ENCODE assay signal across 11 cellular contexts in genomic region chr11:47550288-47551052, GRCh38. TPM values are rescaled to one million over a fixed set of nuclear protein-coding genes. Genes with fewer than 3 reads are reported as not detected.
A peak's percentile ranks its signal among the peaks of the same experiment; 100 is the strongest.
DNase-seq lines count a peak whose midpoint lies in the region; ATAC-seq and TF ChIP-seq lines count a peak whose summit lies in the region.
"Had no signal": no experiment of that assay in that cellular context is flagged by ENCODE, and none has a peak within 500 bp of the region (broad histone marks: within the 10 kb centered on the region; RNA-seq: fewer than 3 reads in every experiment).

No MANE protein-coding gene starts in this region.

- CTCF ChIA-PET in SK-N-SH (lab: Yijun Ruan, JAX), result no interaction called here

- H3K9ac ChIP-seq in SK-N-SH, result no peak overlapping the region
- H3K9ac ChIP-seq in SK-N-MC (ENCODE audit: insufficient read length), result no peak overlapping the region
- H3K9ac ChIP-seq in skeletal muscle satellite cell (ENCODE audit: low read depth, low read length), result no peak overlapping the region

- POLR2A ChIA-PET in SK-N-SH (lab: Yijun Ruan, JAX), result no interaction called here

- H2AFZ ChIP-seq in SK-N-SH (ENCODE audit: low read depth), result no peak overlapping the region

- no peaks in the 10 kb centered on the region for H3K9me2 ChIP-seq in SK-N-SH

- TF ChIP-seq EP300 in SK-N-SH (IDR thresholded peaks at IDR 0.05; ENCODE audit: borderline replicate concordance in 1 of 2, low read depth in 1 of 2, low read length in 1 of 2), result no peak

- H3K4me2 ChIP-seq in SK-N-SH, result peak overlapping the region; percentile 84; the same call in 1 of the 2 replicates
- H3K4me2 ChIP-seq in skeletal muscle satellite cell (ENCODE audit: low read length), result peak overlapping the region; percentile 92

- no peaks in the 10 kb centered on the region for H3K27me3 ChIP-seq in SK-N-SH (ENCODE audit: insufficient read depth)
- no peaks in the 10 kb centered on the region for H3K27me3 ChIP-seq in skeletal muscle satellite cell (ENCODE audit: control insufficient read depth, insufficient read depth, low read length)
- H3K27me3 ChIP-seq: colonic mucosa had no signal

- H3K79me2 ChIP-seq in SK-N-SH (ENCODE audit: insufficient read depth), result peaks cover 77% of the 10 kb centered on the region

- peaks cover 2 to 32% of the 10 kb centered on the region in 2 experiments for H3K36me3 ChIP-seq in SK-N-SH (replicated peaks in 1 of 2; ENCODE audit: control insufficient read depth in 1 of 2, insufficient read depth in 2 of 2, low read length in 1 of 2)
- peaks cover 39% of the 10 kb centered on the region for H3K36me3 ChIP-seq in SK-N-MC (ENCODE audit: insufficient read depth, low read length)
- H3K36me3 ChIP-seq in skeletal muscle satellite cell (ENCODE audit: insufficient read depth, low read length), result peaks cover 9% of the 10 kb centered on the region
- H3K36me3 ChIP-seq: colonic mucosa had no signal

- H3K27ac ChIP-seq in SK-N-SH (ENCODE audit: low read depth in 2 of 2, low read length in 1 of 2) (no peak overlapping the region; a peak in 1 of 4 replicates), SK-N-MC (no peak overlapping the region)

- ATAC-seq in SK-N-SH treated with all-trans-retinoic acid at 6 μM for 48 hours, result no peak
- no peak for ATAC-seq in HG03175 (IDR thresholded peaks at IDR 0.05; ENCODE audit: unreplicated experiment)

- no peak for TF ChIP-seq RAD21 in SK-N-SH (IDR thresholded peaks at IDR 0.05; ENCODE audit: low read length)

- H3K4me3 ChIP-seq in SK-N-SH (ENCODE audit: low read depth in 2 of 2, low read length in 1 of 2) (no peak overlapping the region; a peak in 1 of 4 replicates), SK-N-MC (peak overlapping the region; percentile 100; the same call in 1 of the 2 replicates), skeletal muscle satellite cell (ENCODE audit: low read length) (no peak overlapping the region)

- H3F3A ChIP-seq in SK-N-SH (replicated peaks; ENCODE audit: insufficient read depth), result peaks cover 25% of the 10 kb centered on the region

- H3K9me3 ChIP-seq in SK-N-SH, result no peaks in the 10 kb centered on the region
- H3K9me3 ChIP-seq in SK-N-MC (ENCODE audit: low read depth, low read length), result no peaks in the 10 kb centered on the region
- H3K9me3 ChIP-seq in skeletal muscle satellite cell (replicated peaks; ENCODE audit: low read length), result no peaks in the 10 kb centered on the region
- H3K9me3 ChIP-seq: colonic mucosa had no signal

- H4K20me1 ChIP-seq in SK-N-SH (ENCODE audit: insufficient read depth), result peaks cover 62% of the 10 kb centered on the region

- no peak for TF ChIP-seq CTCF in SK-N-SH (IDR thresholded peaks at IDR 0.05)

- peaks cover 3 to 27% of the 10 kb centered on the region in 2 experiments; a peak in 2 of 4 replicates for H3K4me1 ChIP-seq in SK-N-SH (ENCODE audit: control insufficient read depth in 1 of 2, insufficient read depth in 2 of 2, low read depth in 1 of 2, low read length in 1 of 2)
- H3K4me1 ChIP-seq in skeletal muscle satellite cell (ENCODE audit: control insufficient read depth, insufficient read depth, low read length), result peaks cover 33% of the 10 kb centered on the region
- H3K4me1 ChIP-seq: colonic mucosa had no signal

- WGBS in SK-N-SH (ENCODE audit: low lambda C conversion rate), result 85% methylated on average over 10 of the region's 10 CpGs

- DNase-seq in SK-N-SH, result no peak
- no peak for DNase-seq in SK-N-MC (ENCODE audit: low read depth, low spot score)
- DNase-seq in fibroblast of peridontal ligament (ENCODE audit: extremely low read depth), result peak; percentile 41
- DNase-seq in NCI-H2029 (lab: John Stamatoyannopoulos, UW), result no peak
- DNase-seq in HT-29 (ENCODE audit: low spot score), result no peak
- DNase-seq: colonic mucosa, NCI-H2029 treated with DMSO at 0.1 percent for 48 hours had no signal

TF ChIP-seq in SK-N-SH, 30 proteins besides CTCF, POLR2A, EP300 and RAD21:
- TF ChIP-seq MEF2A (IDR thresholded peaks at IDR 0.05; ENCODE audit: borderline replicate concordance, low read depth), result no peak

TF ChIP-seq in SK-N-SH treated with all-trans-retinoic acid at 6 μM for 48 hours, 23 proteins besides CTCF, POLR2A, EP300 and RAD21:
- no peak for TF ChIP-seq ISL1 (CRISPR knock-in tag; IDR thresholded peaks at IDR 0.05)
- TF ChIP-seq CSDC2 (CRISPR knock-in tag; IDR thresholded peaks at IDR 0.05), result no peak
- no peak for TF ChIP-seq PATZ1 (CRISPR knock-in tag; IDR thresholded peaks at IDR 0.05; ENCODE audit: borderline replicate concordance)
- TF ChIP-seq PPARA (CRISPR knock-in tag; IDR thresholded peaks at IDR 0.05; ENCODE audit: borderline replicate concordance), result no peak

RNA-seq across cellular contexts. Expression of gene CELF1, which starts 2.5 kb away (rescaled TPM):
- 47.5 and 69.3 TPM in 2 replicates for polyA plus RNA-seq in SK-N-SH (2012; rRNA removed)
- polyA plus RNA-seq in SK-N-SH (2012; cell fraction: cytosol; rRNA removed), result 39.9 and 45.4 TPM in 2 replicates
- 95.8 and 146 TPM in 2 replicates for polyA plus RNA-seq in SK-N-SH (2012; cell fraction: nucleus; rRNA removed)
- 70.1 and 76.6 TPM in 2 replicates for total RNA-seq in skeletal muscle satellite cell (2012; rRNA removed)
- total RNA-seq in HT-29 (2014; rRNA removed; shearing (Covaris generic)), result 104 and 123 TPM in 2 replicates

RNA-seq across cellular contexts. Expression of gene PTPMT1, which starts 14.9 kb away (rescaled TPM):
- 64.4 and 69.0 TPM in 2 replicates for polyA plus RNA-seq in SK-N-SH (2012; rRNA removed)
- polyA plus RNA-seq in SK-N-SH (2012; cell fraction: cytosol; rRNA removed), result 58.8 and 68.7 TPM in 2 replicates
- polyA plus RNA-seq in SK-N-SH (2012; cell fraction: nucleus; rRNA removed), result 29.0 and 31.1 TPM in 2 replicates
- total RNA-seq in skeletal muscle satellite cell (2012; rRNA removed), result 63.6 and 83.1 TPM in 2 replicates
- total RNA-seq in HT-29 (2014; rRNA removed; shearing (Covaris generic)), result 193 and 201 TPM in 2 replicates

RNA-seq across cellular contexts. Expression of gene KBTBD4, which starts 28.3 kb away (rescaled TPM):
- 16.8 and 24.6 TPM in 2 replicates for polyA plus RNA-seq in SK-N-SH (2012; rRNA removed)
- polyA plus RNA-seq in SK-N-SH (2012; cell fraction: cytosol; rRNA removed), result 12.0 and 18.8 TPM in 2 replicates
- 12.1 and 17.0 TPM in 2 replicates for polyA plus RNA-seq in SK-N-SH (2012; cell fraction: nucleus; rRNA removed)
- total RNA-seq in skeletal muscle satellite cell (2012; rRNA removed), result 18.0 and 21.0 TPM in 2 replicates
- 26.5 and 29.5 TPM in 2 replicates for total RNA-seq in HT-29 (2014; rRNA removed; shearing (Covaris generic))

RNA-seq across cellular contexts. Expression of gene NDUFS3, which starts 28.4 kb away (rescaled TPM):
- 150 and 163 TPM in 2 replicates for polyA plus RNA-seq in SK-N-SH (2012; rRNA removed)
- polyA plus RNA-seq in SK-N-SH (2012; cell fraction: cytosol; rRNA removed), result 143 and 146 TPM in 2 replicates
- polyA plus RNA-seq in SK-N-SH (2012; cell fraction: nucleus; rRNA removed), result 184 and 200 TPM in 2 replicates
- total RNA-seq in skeletal muscle satellite cell (2012; rRNA removed), result 68.2 and 77.8 TPM in 2 replicates
- total RNA-seq in HT-29 (2014; rRNA removed; shearing (Covaris generic)), result 144 and 149 TPM in 2 replicates

RNA-seq across cellular contexts. Expression of gene FAM180B, which starts 36.0 kb away (rescaled TPM):
- polyA plus RNA-seq in SK-N-SH (2012; rRNA removed), result not detected in 2 replicates
- not detected in 2 replicates for polyA plus RNA-seq in SK-N-SH (2012; cell fraction: cytosol; rRNA removed)
- polyA plus RNA-seq in SK-N-SH (2012; cell fraction: nucleus; rRNA removed), result 0.22 and 0.30 TPM in 2 replicates
- under 0.01 and 0.44 TPM in 2 replicates for total RNA-seq in skeletal muscle satellite cell (2012; rRNA removed)
- total RNA-seq in HT-29 (2014; rRNA removed; shearing (Covaris generic)), result not detected in 2 replicates
- total RNA-seq: colonic mucosa had no signal
- polyA plus RNA-seq: AG04450 had no signal
